In genomic region chr1:110203021-110203661, GRCh38 we compare ENCODE assay signal across 8 cellular contexts. TPM values are rescaled to one million over a fixed set of nuclear protein-coding genes. Genes with fewer than 3 reads are reported as not detected.
DNase-seq lines count a peak whose midpoint lies in the region; ATAC-seq and TF ChIP-seq lines count a peak whose summit lies in the region.

No MANE protein-coding gene starts in this region.

- no peak overlapping the region for H3K27ac ChIP-seq in MM.1S (ENCODE audit: low read length)
- no peak overlapping the region for H3K27ac ChIP-seq in SJSA1
- H3K27ac ChIP-seq in psoas muscle = no peak overlapping the region

- H3K36me3 ChIP-seq in MM.1S (replicated peaks; ENCODE audit: insufficient read depth, low read length) = no peaks in the 10 kb centered on the region
- H3K36me3 ChIP-seq in SJSA1 = no peaks in the 10 kb centered on the region
- no peaks in the 10 kb centered on the region for H3K36me3 ChIP-seq in psoas muscle (ENCODE audit: insufficient read depth in 1 of 2, low read depth in 1 of 2)

- H4K20me1 ChIP-seq in MM.1S (ENCODE audit: insufficient read depth, low read length) = no peaks in the 10 kb centered on the region

- TF ChIP-seq CTCF in MM.1S (IDR thresholded peaks at IDR 0.05; ENCODE audit: low read length) = peak; percentile 64
- TF ChIP-seq CTCF in psoas muscle (IDR thresholded peaks at IDR 0.05) = peak; percentile 89

- no peak overlapping the region for H3K9ac ChIP-seq in MM.1S (ENCODE audit: low read length)

- DNase-seq in GDM1 (lab: John Stamatoyannopoulos, UW) (peak; percentile 54), MM.1S (peak; percentile 24), SJSA1 (ENCODE audit: low read depth in 1 of 2, low spot score in 2 of 2) (peak; percentile 69 to 70), germinal center (ENCODE audit: low spot score) (peak; percentile 57), psoas muscle (no peak), posterior vena cava (ENCODE audit: low spot score) (no peak)
- peak; percentile 76 for DNase-seq in activated effector memory CD4-positive, alpha-beta T cell treated with anti-CD3 and anti-CD28 coated beads, Interleukin-2, amount 50 U/mL, for 16 hours

- ATAC-seq in psoas muscle (peak; percentile 58 to 83 (median 68)), HG02938 (IDR thresholded peaks at IDR 0.05; ENCODE audit: unreplicated experiment) (no peak)

- no peaks in the 10 kb centered on the region for H3K4me1 ChIP-seq in MM.1S (ENCODE audit: low read length)
- H3K4me1 ChIP-seq in SJSA1 (replicated peaks) = peaks cover 5% of the 10 kb centered on the region
- no peaks in the 10 kb centered on the region for H3K4me1 ChIP-seq in psoas muscle

- H3K9me3 ChIP-seq in MM.1S (replicated peaks; ENCODE audit: insufficient read depth, low read length) (no peaks in the 10 kb centered on the region), SJSA1 (replicated peaks) (no peaks in the 10 kb centered on the region), psoas muscle (no peaks in the 10 kb centered on the region)

- H3K27me3 ChIP-seq in MM.1S (replicated peaks; ENCODE audit: insufficient read depth, low read length) (no peaks in the 10 kb centered on the region), SJSA1 (replicated peaks) (0 out of 2 replicates have a peak, but pooled peaks cover 2% of the 10 kb centered on the region), psoas muscle (ENCODE audit: insufficient read depth in 3 of 3, low read length in 2 of 3) (no peaks in the 10 kb centered on the region)

- WGBS in psoas muscle, 3 donors = 31 to 34% (median 33%) methylated on average over 6 of the region's 6 CpGs

- H3K79me2 ChIP-seq in MM.1S (ENCODE audit: low read length) = no peaks in the 10 kb centered on the region

- no peak overlapping the region for H2AFZ ChIP-seq in MM.1S (ENCODE audit: low read length)

- no peaks in the 10 kb centered on the region for H3F3A ChIP-seq in MM.1S (ENCODE audit: insufficient read depth, low read length)

- no peaks in the 10 kb centered on the region for H3K9me2 ChIP-seq in MM.1S (replicated peaks; ENCODE audit: insufficient read depth, low read length)

- H3K4me3 ChIP-seq in MM.1S (ENCODE audit: low read length) (no peak overlapping the region), SJSA1 (no peak overlapping the region), psoas muscle (no peak overlapping the region)

- no peak overlapping the region for H3K4me2 ChIP-seq in MM.1S (ENCODE audit: low read depth, low read length)

- intact Hi-C loops in psoas muscle (cut with DNase I) = loop anchor here (1.0 to 10.0 kb wide), 3 partner anchors 109 to 292 kb away; no protein-coding TSS in a partner anchor
- intact Hi-C loops in posterior vena cava (cut with DNase I) = loop anchor here in 1 of 2 donors (10.0 kb wide), 1 partner anchor 292 kb away; no protein-coding TSS in a partner anchor

RNA-seq across cellular contexts. Expression of gene KCNC4, which starts 7.0 kb away (rescaled TPM):
- 0.26 and 1.2 TPM in 2 replicates for total RNA-seq in SJSA1 (2014; rRNA removed; shearing (Covaris generic))
- total RNA-seq in psoas muscle (10 to 100 TPM in 1 of 4 donors, 1 to 10 TPM in 3; 5.1 to 14.5 (median 5.9) TPM), posterior vena cava (10 to 100 TPM in 1 of 2 donors, 1 to 10 TPM in 1; 9.3 to 15.5 TPM)
- 1 to 10 TPM; 2.4 to 9.2 (median 3.1) TPM for polyA plus RNA-seq in psoas muscle

RNA-seq across cellular contexts. Expression of gene SLC6A17, which starts 52.8 kb away (rescaled TPM):
- total RNA-seq in SJSA1 (2014; rRNA removed; shearing (Covaris generic)) = 1.0 and 2.1 TPM in 2 replicates
- total RNA-seq in psoas muscle (under 1 TPM; 0.09 to 0.19 (median 0.15) TPM), posterior vena cava (1 to 10 TPM in 1 of 2 donors, under 1 TPM in 1; 0.51 to 1.8 TPM)
- under 1 TPM; 0.03 to 0.10 (median 0.08) TPM for polyA plus RNA-seq in psoas muscle

Comparison
In these comparisons a context has a peak if more than half of its experiments do, and no peak if none do; other contexts are left out.
1. DNase-seq: peak in GDM1 (single experiment), MM.1S (single experiment), SJSA1 (2 of 2), activated effector memory CD4-positive, alpha-beta T cell treated with anti-CD3 and anti-CD28 coated beads, Interleukin-2, amount 50 U/mL, for 16 hours (single experiment) and germinal center (single experiment); none in psoas muscle (0 of 2) and posterior vena cava (single experiment).